Comparison of ENCODE assay signal across 2 cellular contexts in genomic region chr2:121398853-121399252, GRCh38.
TF ChIP-seq lines count a peak whose summit lies in the region.

No MANE protein-coding gene starts in this region.

TF ChIP-seq in IMR-90, 13 proteins besides CTCF, POLR2A, EP300 and RAD21 (continued from another document):
- TF ChIP-seq ELK1 (IDR thresholded peaks at IDR 0.05; ENCODE audit: borderline replicate concordance, low read depth, low read length): no peak
- peak; percentile 82 for TF ChIP-seq CEBPB (IDR thresholded peaks at IDR 0.05; ENCODE audit: low read depth, low read length)
- no peak for TF ChIP-seq BHLHE40 (IDR thresholded peaks at IDR 0.05; ENCODE audit: low read depth, low read length)
- TF ChIP-seq CHD1 (IDR thresholded peaks at IDR 0.05; ENCODE audit: low read depth, low read length): no peak
- TF ChIP-seq MXI1 (IDR thresholded peaks at IDR 0.05; ENCODE audit: borderline replicate concordance, low read depth, low read length): no peak

TF ChIP-seq in liver, 16 proteins besides CTCF, POLR2A, EP300 and RAD21:
- TF ChIP-seq REST (IDR thresholded peaks at IDR 0.05) (no peak), ATF3 (IDR thresholded peaks at IDR 0.05) (peak; percentile 33), HNF4A (conservative IDR thresholded peaks at IDR 0.05) (no peak)
